In genomic region chr3:185740133-185740532, GRCh38 we compare ENCODE assay signal across 21 cellular contexts.
A peak's percentile ranks its signal among the peaks of the same experiment; 100 is the strongest.
DNase-seq lines count a peak whose midpoint lies in the region; ATAC-seq, FAIRE-seq and TF ChIP-seq lines count a peak whose summit lies in the region.
"Had no signal": no experiment of that assay in that cellular context is flagged by ENCODE, and none has a peak within 500 bp of the region (broad histone marks: within the 10 kb centered on the region; RNA-seq: fewer than 3 reads in every experiment).

No MANE protein-coding gene starts in this region.

- H3K4me3 Mint-ChIP-seq in mesothelial cell of epicardium: no peak overlapping the region
- H3K4me3 Mint-ChIP-seq: B cell; CD8-positive, alpha-beta T cell; GM23338 had no signal

- no peak overlapping the region for H2BK15ac ChIP-seq in mesendoderm (replicated peaks; ENCODE audit: low read depth)

- H3K4me1 Mint-ChIP-seq in mesothelial cell of epicardium: peaks cover 43% of the 10 kb centered on the region

- no peak for DNase-seq in HepG2 (ENCODE audit: low spot score)
- DNase-seq in right lobe of liver: no peak
- DNase-seq in RWPE2 (ENCODE audit: low spot score): no peak
- no peak for DNase-seq in mesothelial cell of epicardium (ENCODE audit: low spot score in 2 of 2, unreplicated experiment in 2 of 2)
- no peak for DNase-seq in mesendoderm
- no peak for DNase-seq in EL
- DNase-seq: CD8-positive, alpha-beta T cell; COR-L47; DMS 273 treated with DMSO at 0.1 percent for 48 hours; DMS53; DND-41; GDM1; HCEC 1CT; HFFc6 had no signal

- no peak overlapping the region for H2AFZ ChIP-seq in HepG2 (ENCODE audit: low read length)
- H2AFZ ChIP-seq: GM23338 had no signal

- H3K79me2 ChIP-seq in HepG2 (ENCODE audit: insufficient read depth, low read length) (peaks cover 94% of the 10 kb centered on the region), mesendoderm (ENCODE audit: control insufficient read depth, insufficient read depth, low read length) (peaks cover 48% of the 10 kb centered on the region)

- H4K8ac ChIP-seq in mesendoderm (ENCODE audit: low read depth, low read length): no peak overlapping the region

- WGBS in HepG2 (ENCODE audit: low lambda C conversion rate): 100% methylated on average over 1 of the region's 1 CpG
- WGBS in right lobe of liver (ENCODE audit: insufficient coverage, low coverage, low lambda C conversion rate, missing lambda C conversion rate): 53% methylated on average over 1 of the region's 1 CpG
- no CpG with 5 or more reads among the region's 1 CpG for WGBS in mesendoderm (ENCODE audit: extremely low coverage, insufficient coverage, low lambda C conversion rate)

- no TSS peak for BruUV-seq in HepG2 (replicated peaks; lab: Mats Ljungman, UMichigan)

- TF ChIP-seq CTCF in HepG2 (CRISPR knock-in tag; IDR thresholded peaks at IDR 0.05) (no peak), right lobe of liver (IDR thresholded peaks at IDR 0.05) (no peak), RWPE2 (IDR thresholded peaks at IDR 0.05; ENCODE audit: poor library complexity, severe bottlenecking) (no peak), mesothelial cell of epicardium (IDR thresholded peaks at IDR 0.05; ENCODE audit: unreplicated experiment) (no peak)

- ATAC-seq in HepG2 (no peak), right lobe of liver (no peak), RWPE2 (ENCODE audit: low read depth) (no peak), GM21381 (IDR thresholded peaks at IDR 0.05; ENCODE audit: unreplicated experiment) (no peak)
- ATAC-seq: CD8-positive, alpha-beta T cell had no signal

- no peaks in the 10 kb centered on the region for H3K27me3 ChIP-seq in HepG2 (ENCODE audit: control insufficient read depth in 1 of 2, insufficient read depth in 2 of 2, low read length in 2 of 2)
- no peaks in the 10 kb centered on the region for H3K27me3 ChIP-seq in right lobe of liver
- H3K27me3 ChIP-seq in RWPE2 (ENCODE audit: insufficient read depth, poor library complexity, severe bottlenecking): no peaks in the 10 kb centered on the region
- H3K27me3 ChIP-seq in mesendoderm (ENCODE audit: insufficient read depth, low read length, poor library complexity): no peaks in the 10 kb centered on the region
- H3K27me3 ChIP-seq: BLaER1 treated with 17β-estradiol and CSF1 and Interleukin-3, amounts not matched to agents 10 nM and 100 nM had no signal

- intact Hi-C loops in HepG2 (cut with micrococcal nuclease; ENCODE audit: unreplicated experiment) (no loop called here), right lobe of liver (cut with DNase I) (no loop called here)

- H3K27ac ChIP-seq in HepG2 (ENCODE audit: extremely low read length, insufficient read depth, low read length) (no peak overlapping the region), right lobe of liver (no peak overlapping the region), RWPE2 (ENCODE audit: poor library complexity, severe bottlenecking) (peak overlapping the region; percentile 100), mesendoderm (ENCODE audit: low read depth, low read length) (no peak overlapping the region)
- H3K27ac ChIP-seq: BLaER1 treated with 17β-estradiol and CSF1 and Interleukin-3, amounts not matched to agents 10 nM and 100 nM had no signal

- H2BK5ac ChIP-seq in mesendoderm (ENCODE audit: low read length): no peak overlapping the region

- H3K9me3 ChIP-seq in HepG2 (ENCODE audit: low read length): no peaks in the 10 kb centered on the region
- H3K9me3 ChIP-seq in right lobe of liver: no peaks in the 10 kb centered on the region
- no peaks in the 10 kb centered on the region for H3K9me3 ChIP-seq in RWPE2 (ENCODE audit: severe bottlenecking)

- H3K4ac ChIP-seq in mesendoderm (ENCODE audit: low read depth, low read length): no peak overlapping the region

- H3K36me3 Mint-ChIP-seq in mesothelial cell of epicardium: no peaks in the 10 kb centered on the region
- H3K36me3 Mint-ChIP-seq: CD8-positive, alpha-beta T cell had no signal

- no peak overlapping the region for H2AK5ac ChIP-seq in mesendoderm (ENCODE audit: low read length)

- TF ChIP-seq EP300 in HepG2 (IDR thresholded peaks at IDR 0.05; ENCODE audit: low read depth in 2 of 2, low read length in 2 of 2) (no peak), HepG2 (CRISPR knock-in tag; IDR thresholded peaks at IDR 0.05; ENCODE audit: borderline replicate concordance) (no peak)

- H3K9ac ChIP-seq in HepG2 (ENCODE audit: insufficient read depth, low read depth, low read length): no peak overlapping the region
- H3K9ac ChIP-seq in mesendoderm (ENCODE audit: low read length): no peak overlapping the region
- H3K9ac ChIP-seq: BLaER1 treated with 17β-estradiol and CSF1 and Interleukin-3, amounts not matched to agents 10 nM and 100 nM had no signal

- H4K5ac ChIP-seq in mesendoderm (ENCODE audit: low read length): no peak overlapping the region

- POLR2A ChIA-PET in HepG2 (lab: Yijun Ruan, JAX): no interaction called here

- no peak overlapping the region for H3K56ac ChIP-seq in mesendoderm (ENCODE audit: low read length)

- H4K20me1 ChIP-seq in HepG2 (ENCODE audit: insufficient read depth, low read length): peaks cover 97% of the 10 kb centered on the region
- H4K20me1 ChIP-seq: BLaER1 treated with 17β-estradiol and CSF1 and Interleukin-3, amounts not matched to agents 10 nM and 100 nM had no signal

- peak overlapping the region; percentile 58 for H3K27ac Mint-ChIP-seq in mesothelial cell of epicardium
- H3K27ac Mint-ChIP-seq: B cell; CD8-positive, alpha-beta T cell; GM23338 had no signal

- H3K9me3 Mint-ChIP-seq in mesothelial cell of epicardium: no peaks in the 10 kb centered on the region
- H3K9me3 Mint-ChIP-seq: CD8-positive, alpha-beta T cell; GM23338; HFFc6 had no signal

- in situ Hi-C loops in HepG2 (cut with HindIII; ENCODE audit: extremely low pct_ligation_motif_present, low pct_unique_long_range_greater_than_20kb): no loop called here

- H3K23ac ChIP-seq in mesendoderm (ENCODE audit: low read length): no peak overlapping the region

- no peaks in the 10 kb centered on the region for H3K27me3 Mint-ChIP-seq in mesothelial cell of epicardium (ENCODE audit: low read depth)

- no peak for TF ChIP-seq POLR2A in HepG2 (IDR thresholded peaks at IDR 0.05; ENCODE audit: insufficient read depth in 1 of 2, low read depth in 2 of 2, low read length in 2 of 2)
- TF ChIP-seq POLR2A in right lobe of liver (IDR thresholded peaks at IDR 0.05): no peak

- no peak overlapping the region for H3K18ac ChIP-seq in mesendoderm (ENCODE audit: low read length)

- H3K4me1 ChIP-seq in HepG2 (ENCODE audit: insufficient read depth, low read length): peaks cover 31% of the 10 kb centered on the region
- peaks cover 0 to 5% (median 0%) of the 10 kb centered on the region in 4 donors for H3K4me1 ChIP-seq in right lobe of liver
- peaks cover 56% of the 10 kb centered on the region for H3K4me1 ChIP-seq in RWPE2 (ENCODE audit: insufficient read depth, poor library complexity, severe bottlenecking)
- H3K4me1 ChIP-seq in mesendoderm (ENCODE audit: control insufficient read depth, low read depth, low read length): no peaks in the 10 kb centered on the region

- H3K36me3 ChIP-seq in HepG2 (replicated peaks in 1 of 2; ENCODE audit: control insufficient read depth in 1 of 2, insufficient read depth in 2 of 2, low read length in 2 of 2) (0 out of 5 replicates have a peak, but pooled peaks cover 0 to 6% of the 10 kb centered on the region in 2 experiments), right lobe of liver (no peaks in the 10 kb centered on the region), RWPE2 (ENCODE audit: low read depth) (peaks cover 27% of the 10 kb centered on the region), mesendoderm (ENCODE audit: control insufficient read depth, insufficient read depth, low read length) (no peaks in the 10 kb centered on the region)
- H3K36me3 ChIP-seq: BLaER1 treated with 17β-estradiol and CSF1 and Interleukin-3, amounts not matched to agents 10 nM and 100 nM had no signal

- H2BK120ac ChIP-seq in mesendoderm (ENCODE audit: low read depth, low read length): no peak overlapping the region

- no peak overlapping the region for H3K4me3 ChIP-seq in HepG2 (replicated peaks in 1 of 3; ENCODE audit: insufficient read depth in 1 of 3, low read depth in 2 of 3, low read length in 3 of 3)
- no peak overlapping the region for H3K4me3 ChIP-seq in right lobe of liver
- H3K4me3 ChIP-seq in RWPE2 (ENCODE audit: severe bottlenecking): no peak overlapping the region
- H3K4me3 ChIP-seq in mesendoderm (ENCODE audit: low read length): no peak overlapping the region
- H3K4me3 ChIP-seq: BLaER1 treated with 17β-estradiol and CSF1 and Interleukin-3, amounts not matched to agents 10 nM and 100 nM; GM23338 had no signal

- no peak for TF ChIP-seq RAD21 in HepG2 (CRISPR knock-in tag; IDR thresholded peaks at IDR 0.05)

- no peak for FAIRE-seq in HepG2 (lab: Jason Lieb, UNC)
- FAIRE-seq: GM12892, GM18507, H54 had no signal

- no peak overlapping the region for H3K4me2 ChIP-seq in HepG2 (ENCODE audit: low read depth, low read length)
- H3K4me2 ChIP-seq in mesendoderm (ENCODE audit: low read length): no peak overlapping the region
- H3K4me2 ChIP-seq: GM23338 had no signal

- CTCF ChIA-PET in HepG2 (lab: Yijun Ruan, JAX; ENCODE audit: low intra/inter-chr PET ratio, low total read pairs): no interaction called here

- H3K79me1 ChIP-seq in mesendoderm (ENCODE audit: low read length): peaks cover 14% of the 10 kb centered on the region

TF ChIP-seq in HepG2, 621 proteins besides CTCF, POLR2A, EP300 and RAD21:
- TF ChIP-seq WIZ (CRISPR knock-in tag; IDR thresholded peaks at IDR 0.05) (no peak), ZKSCAN1 (IDR thresholded peaks at IDR 0.05; ENCODE audit: low read length) (peak; percentile 84; the same call in 1 of the 2 replicates)
